11 cellular contexts compared by ENCODE assay signal in the genomic region with DNA sequence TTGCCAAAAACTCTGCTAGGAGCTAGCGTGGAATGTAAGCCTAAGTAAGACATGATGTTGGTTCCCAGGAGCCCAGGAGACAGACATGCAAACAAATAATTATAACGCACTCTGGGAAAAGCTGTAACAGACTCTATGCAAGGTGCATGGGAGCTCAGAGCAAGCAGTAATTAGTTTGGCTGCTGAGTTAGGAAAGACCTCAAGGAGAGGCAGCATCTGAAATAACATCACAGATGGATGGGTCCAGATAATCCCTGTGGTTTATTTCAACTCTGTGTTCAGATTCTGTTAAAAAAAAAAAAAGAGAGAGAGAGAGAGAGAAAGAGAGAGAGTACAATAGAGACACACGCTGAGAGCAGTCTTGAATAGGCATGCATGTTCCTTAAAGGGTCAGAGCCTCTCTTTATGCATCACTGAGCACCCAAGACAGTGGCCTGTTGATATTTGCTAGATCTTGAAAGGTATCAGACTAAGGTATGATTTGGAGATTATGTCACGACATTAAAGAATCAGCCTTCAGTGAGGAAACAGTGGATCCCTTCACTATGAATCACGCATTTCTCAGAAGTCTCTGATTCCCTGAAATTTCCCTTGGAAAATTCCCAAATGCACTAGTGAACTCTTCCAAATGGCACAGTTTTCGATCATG.
DNase-seq lines count a peak whose midpoint lies in the region; ATAC-seq, FAIRE-seq and TF ChIP-seq lines count a peak whose summit lies in the region.
"Had no signal": no experiment of that assay in that cellular context is flagged by ENCODE, and none has a peak within 500 bp of the region (broad histone marks: within the 10 kb centered on the region; RNA-seq: fewer than 3 reads in every experiment).

No MANE protein-coding gene starts in this region.

- no peak for TF ChIP-seq POLR2A in GM12891 (IDR thresholded peaks at IDR 0.05; ENCODE audit: low read depth, low read length)

- TF ChIP-seq CTCF in endothelial cell (IDR thresholded peaks at IDR 0.05; ENCODE audit: unreplicated experiment), result no peak
- no peak for TF ChIP-seq CTCF in omental fat pad (IDR thresholded peaks at IDR 0.05)

- no peaks in the 10 kb centered on the region for H3K9me3 Mint-ChIP-seq in endothelial cell (ENCODE audit: unreplicated experiment)
- H3K9me3 Mint-ChIP-seq in activated naive CD8-positive, alpha-beta T cell treated with anti-CD3 and anti-CD28 coated beads, Interleukin-2, amount 50 U/mL, for 24 hours, result no peaks in the 10 kb centered on the region
- H3K9me3 Mint-ChIP-seq in stimulated activated effector memory CD8-positive, alpha-beta T cell treated with anti-CD3 and anti-CD28 coated beads, Interleukin-12 subunit alpha, Interleukin-12 subunit beta, amount 100 ng/mL, for 72 hours, result no peaks in the 10 kb centered on the region

- peak overlapping the region; percentile 59 for H3K27ac Mint-ChIP-seq in endothelial cell (ENCODE audit: unreplicated experiment)
- H3K27ac Mint-ChIP-seq in activated naive CD8-positive, alpha-beta T cell treated with anti-CD3 and anti-CD28 coated beads, Interleukin-2, amount 50 U/mL, for 24 hours, result no peak overlapping the region
- H3K27ac Mint-ChIP-seq in stimulated activated effector memory CD8-positive, alpha-beta T cell treated with anti-CD3 and anti-CD28 coated beads, Interleukin-12 subunit alpha, Interleukin-12 subunit beta, amount 100 ng/mL, for 72 hours, result no peak overlapping the region

- peaks cover 3% of the 10 kb centered on the region for H3K27me3 Mint-ChIP-seq in endothelial cell (ENCODE audit: unreplicated experiment)
- H3K27me3 Mint-ChIP-seq in activated naive CD8-positive, alpha-beta T cell treated with anti-CD3 and anti-CD28 coated beads, Interleukin-2, amount 50 U/mL, for 24 hours, result no peaks in the 10 kb centered on the region

- H3K36me3 Mint-ChIP-seq in endothelial cell (ENCODE audit: low read depth, unreplicated experiment), result peaks cover 4% of the 10 kb centered on the region
- no peaks in the 10 kb centered on the region for H3K36me3 Mint-ChIP-seq in activated naive CD8-positive, alpha-beta T cell treated with anti-CD3 and anti-CD28 coated beads, Interleukin-2, amount 50 U/mL, for 24 hours (ENCODE audit: low read depth)
- no peaks in the 10 kb centered on the region for H3K36me3 Mint-ChIP-seq in stimulated activated effector memory CD8-positive, alpha-beta T cell treated with anti-CD3 and anti-CD28 coated beads, Interleukin-12 subunit alpha, Interleukin-12 subunit beta, amount 100 ng/mL, for 72 hours

- H3K4me3 Mint-ChIP-seq in endothelial cell (ENCODE audit: unreplicated experiment), result no peak overlapping the region
- no peak overlapping the region for H3K4me3 Mint-ChIP-seq in activated naive CD8-positive, alpha-beta T cell treated with anti-CD3 and anti-CD28 coated beads, Interleukin-2, amount 50 U/mL, for 24 hours
- no peak overlapping the region for H3K4me3 Mint-ChIP-seq in stimulated activated effector memory CD8-positive, alpha-beta T cell treated with anti-CD3 and anti-CD28 coated beads, Interleukin-12 subunit alpha, Interleukin-12 subunit beta, amount 100 ng/mL, for 72 hours

- DNase-seq in GM03348 (ENCODE audit: low spot score), result peak; percentile 62
- peak; percentile 70 for DNase-seq in NCI-H82 (lab: John Stamatoyannopoulos, UW)
- no peak for DNase-seq in endothelial cell (ENCODE audit: low spot score)
- no peak for DNase-seq in omental fat pad (ENCODE audit: low spot score)
- no peak for DNase-seq in GM12891 (ENCODE audit: insufficient read length, low spot score)
- DNase-seq in activated naive CD8-positive, alpha-beta T cell treated with anti-CD3 and anti-CD28 coated beads, Interleukin-2, amount 50 U/mL, for 24 hours, result no peak
- no peak for DNase-seq in stimulated activated effector memory CD8-positive, alpha-beta T cell treated with anti-CD3 and anti-CD28 coated beads, Interleukin-12 subunit alpha, Interleukin-12 subunit beta, amount 100 ng/mL, for 72 hours (ENCODE audit: low spot score in 2 of 2)
- DNase-seq in midbrain (lab: John Stamatoyannopoulos, UW), result no peak
- DNase-seq: activated naive CD4-positive, alpha-beta T cell treated with anti-CD3 and anti-CD28 coated beads, Interleukin-2, amount 50 U/mL, for 16 hours; GDM1 had no signal

- ATAC-seq in omental fat pad (ENCODE audit: low FRiP score), result peak; percentile 71
- ATAC-seq in activated naive CD8-positive, alpha-beta T cell treated with anti-CD3 and anti-CD28 coated beads, Interleukin-2, amount 50 U/mL, for 24 hours, result no peak
- ATAC-seq in stimulated activated effector memory CD8-positive, alpha-beta T cell treated with anti-CD3 and anti-CD28 coated beads, Interleukin-12 subunit alpha, Interleukin-12 subunit beta, amount 100 ng/mL, for 72 hours, result no peak
- ATAC-seq: esophagus mucosa had no signal

- peaks cover 25% of the 10 kb centered on the region for H3K4me1 Mint-ChIP-seq in endothelial cell (ENCODE audit: unreplicated experiment)
- H3K4me1 Mint-ChIP-seq in activated naive CD8-positive, alpha-beta T cell treated with anti-CD3 and anti-CD28 coated beads, Interleukin-2, amount 50 U/mL, for 24 hours, result peaks cover 9% of the 10 kb centered on the region
- H3K4me1 Mint-ChIP-seq in stimulated activated effector memory CD8-positive, alpha-beta T cell treated with anti-CD3 and anti-CD28 coated beads, Interleukin-12 subunit alpha, Interleukin-12 subunit beta, amount 100 ng/mL, for 72 hours, result peaks cover 9% of the 10 kb centered on the region

- no peak for FAIRE-seq in GM12891 (lab: Jason Lieb, UNC)

TF ChIP-seq in GM12891, 5 proteins besides CTCF, POLR2A, EP300 and RAD21:
- TF ChIP-seq TAF1 (IDR thresholded peaks at IDR 0.05; ENCODE audit: low read depth, low read length) (no peak), SPI1 (IDR thresholded peaks at IDR 0.05; ENCODE audit: low read depth, low read length) (no peak), POLR2AphosphoS5 (IDR thresholded peaks at IDR 0.05; ENCODE audit: low read depth, low read length) (no peak), POU2F2 (IDR thresholded peaks at IDR 0.05; ENCODE audit: low read depth, low read length) (no peak), PAX5 (IDR thresholded peaks at IDR 0.05; ENCODE audit: insufficient read depth, low read length, severe bottlenecking) (no peak)

Comparison
In these comparisons a context has a peak if more than half of its experiments do, and no peak if none do; other contexts are left out.
1. DNase-seq: peak in GM03348 (single experiment) and NCI-H82 (single experiment); none in endothelial cell (single experiment), omental fat pad (single experiment), GM12891 (single experiment), activated naive CD8-positive, alpha-beta T cell treated with anti-CD3 and anti-CD28 coated beads, Interleukin-2, amount 50 U/mL, for 24 hours (single experiment), stimulated activated effector memory CD8-positive, alpha-beta T cell treated with anti-CD3 and anti-CD28 coated beads, Interleukin-12 subunit alpha, Interleukin-12 subunit beta, amount 100 ng/mL, for 72 hours (0 of 2) and midbrain (single experiment).